ENCODE assay signal across 8 cellular contexts in genomic region chr14:21309238-21309636, GRCh38. TPM values are rescaled to one million over a fixed set of nuclear protein-coding genes. Genes with fewer than 3 reads are reported as not detected.
DNase-seq lines count a peak whose midpoint lies in the region; ATAC-seq, FAIRE-seq and TF ChIP-seq lines count a peak whose summit lies in the region.

No MANE protein-coding gene starts in this region.

- intact Hi-C loops in PC-3 (cut with micrococcal nuclease) (no loop called here), endothelial cell of umbilical vein (cut with micrococcal nuclease) (no loop called here)

- H3K27me3 ChIP-seq in PC-3 (ENCODE audit: low read length) (no peaks in the 10 kb centered on the region), endothelial cell of umbilical vein (ENCODE audit: control insufficient read depth in 2 of 2, insufficient read depth in 2 of 2, low read length in 2 of 2) (peaks cover 6% of the 10 kb centered on the region in 2 experiments), osteoblast (ENCODE audit: insufficient read depth, low read length) (peaks cover 30% of the 10 kb centered on the region)

- no peaks in the 10 kb centered on the region for H3K9me3 ChIP-seq in PC-3 (ENCODE audit: low read length)
- H3K9me3 ChIP-seq in endothelial cell of umbilical vein (replicated peaks; ENCODE audit: control insufficient read depth, insufficient read depth, low read length): no peaks in the 10 kb centered on the region
- H3K9me3 ChIP-seq in osteoblast (ENCODE audit: low read depth, low read length): no peaks in the 10 kb centered on the region

- H3F3A ChIP-seq in PC-3 (ENCODE audit: low read length, unreplicated experiment): no peaks in the 10 kb centered on the region

- no peak for FAIRE-seq in endothelial cell of umbilical vein (lab: Jason Lieb, UNC)

- H4K20me1 ChIP-seq in PC-3 (ENCODE audit: low read length) (no peaks in the 10 kb centered on the region), endothelial cell of umbilical vein (replicated peaks; ENCODE audit: control insufficient read depth, extremely low read depth, insufficient read depth, low read length) (no peaks in the 10 kb centered on the region), osteoblast (ENCODE audit: insufficient read depth, low read length) (no peaks in the 10 kb centered on the region)

- CTCF ChIA-PET in PC-3 (lab: Charles Lee) (no interaction called here), endothelial cell of umbilical vein (lab: Charles Lee) (interaction anchor here (1.3 kb wide), 1 partner anchor 21 kb away, joined by 3 read pairs; no protein-coding TSS in a partner anchor)

- BruUV-seq in PC-3 (replicated peaks; lab: Mats Ljungman, UMichigan): no TSS peak
- BruUV-seq in endothelial cell of umbilical vein (replicated peaks; lab: Mats Ljungman, UMichigan): no TSS peak

- TF ChIP-seq CTCF in GM12865 (IDR thresholded peaks at IDR 0.05; ENCODE audit: insufficient read depth, low read depth, low read length, missing control alignments): no peak
- no peak for TF ChIP-seq CTCF in PC-3 (conservative IDR thresholded peaks at IDR 0.05; ENCODE audit: low read depth, low read length)
- TF ChIP-seq CTCF in endothelial cell of umbilical vein (IDR thresholded peaks at IDR 0.05; ENCODE audit: extremely low read depth in 1 of 2, insufficient read depth in 1 of 2, low read depth in 1 of 2, low read length in 2 of 2): no peak
- no peak for TF ChIP-seq CTCF in osteoblast (IDR thresholded peaks at IDR 0.05; ENCODE audit: extremely low read depth, low read depth, low read length)

- H3K27ac ChIP-seq in PC-3 (ENCODE audit: low read length) (peak overlapping the region; percentile 28), endothelial cell of umbilical vein (ENCODE audit: insufficient read depth, low read depth, low read length) (no peak overlapping the region), osteoblast (ENCODE audit: low read depth, low read length) (no peak overlapping the region)

- H3K4me3 ChIP-seq in GM12865 (ENCODE audit: low read depth, low read length) (peak overlapping the region; percentile 48), PC-3 (ENCODE audit: low read length) (no peak overlapping the region; the same call in 1 of the 2 replicates), endothelial cell of umbilical vein (replicated peaks in 1 of 3; ENCODE audit: insufficient read depth in 1 of 3, low read depth in 1 of 3, low read length in 3 of 3) (peak overlapping the region in 1 of 3 experiments; percentile 20), osteoblast (ENCODE audit: insufficient read depth, low read length) (peak overlapping the region; percentile 33)

- POLR2A ChIA-PET in PC-3 (lab: Charles Lee; ENCODE audit: unreplicated experiment) (no interaction called here), endothelial cell of umbilical vein (lab: Charles Lee) (no interaction called here)

- no peaks in the 10 kb centered on the region for H3K9me1 ChIP-seq in endothelial cell of umbilical vein (replicated peaks; ENCODE audit: control insufficient read depth, extremely low read depth, insufficient read depth, low read length)

- H3K36me3 ChIP-seq in PC-3 (ENCODE audit: low read depth, low read length) (no peaks in the 10 kb centered on the region), endothelial cell of umbilical vein (ENCODE audit: control insufficient read depth in 2 of 2, extremely low read depth in 1 of 2, insufficient read depth in 2 of 2, low read length in 2 of 2) (no peaks in the 10 kb centered on the region), osteoblast (ENCODE audit: insufficient read depth, low read length) (no peaks in the 10 kb centered on the region)

- no peak for DNase-seq in GM12865 (ENCODE audit: low read depth)
- DNase-seq in PC-3: no peak
- no peak for DNase-seq in endothelial cell of umbilical vein (ENCODE audit: low read depth, low spot score)
- no peak for DNase-seq in osteoblast (ENCODE audit: insufficient read length, low spot score, missing footprints)

- ATAC-seq in PC-3: no peak
- ATAC-seq in HG03159 (IDR thresholded peaks at IDR 0.05; ENCODE audit: unreplicated experiment): no peak
- ATAC-seq in GM19463 (IDR thresholded peaks at IDR 0.05; ENCODE audit: unreplicated experiment): no peak
- no peak for ATAC-seq in HG02623 (IDR thresholded peaks at IDR 0.05; ENCODE audit: unreplicated experiment)
- ATAC-seq in HG03432 (IDR thresholded peaks at IDR 0.05; ENCODE audit: unreplicated experiment): no peak

- H2AFZ ChIP-seq in PC-3 (ENCODE audit: low read length): peak overlapping the region; percentile 78
- H2AFZ ChIP-seq in endothelial cell of umbilical vein (ENCODE audit: low read depth, low read length): peak overlapping the region; percentile 73
- H2AFZ ChIP-seq in osteoblast (ENCODE audit: low read length): peak overlapping the region; percentile 63

- H3K9ac ChIP-seq in PC-3 (ENCODE audit: low read length): peak overlapping the region; percentile 39
- H3K9ac ChIP-seq in endothelial cell of umbilical vein (replicated peaks; ENCODE audit: extremely low read depth, insufficient read depth, low read length): no peak overlapping the region

- no peak for TF ChIP-seq POLR2A in endothelial cell of umbilical vein (IDR thresholded peaks at IDR 0.05; ENCODE audit: low read depth, low read length)

- no peaks in the 10 kb centered on the region for H3K79me2 ChIP-seq in PC-3 (ENCODE audit: low read length)
- H3K79me2 ChIP-seq in endothelial cell of umbilical vein (ENCODE audit: control insufficient read depth, insufficient read depth, low read length): no peaks in the 10 kb centered on the region
- H3K79me2 ChIP-seq in osteoblast (ENCODE audit: insufficient read depth, low read length): no peaks in the 10 kb centered on the region

- H3K9me2 ChIP-seq in PC-3 (replicated peaks; ENCODE audit: low read length): no peaks in the 10 kb centered on the region

- dilution Hi-C loops in endothelial cell of umbilical vein (cut with MboI; ENCODE audit: extremely low pct_ligation_motif_present, low sequenced_read_pairs): no loop called here

- peaks cover 15% of the 10 kb centered on the region for H3K4me1 ChIP-seq in PC-3 (ENCODE audit: insufficient read depth, low read length)
- H3K4me1 ChIP-seq in endothelial cell of umbilical vein (ENCODE audit: control insufficient read depth, extremely low read depth, insufficient read depth, low read length): no peaks in the 10 kb centered on the region
- H3K4me1 ChIP-seq in osteoblast (ENCODE audit: insufficient read depth, low read length): no peaks in the 10 kb centered on the region

- H3K4me2 ChIP-seq in PC-3 (ENCODE audit: low read length) (peak overlapping the region; percentile 36), endothelial cell of umbilical vein (ENCODE audit: insufficient read depth, low read length) (peak overlapping the region; percentile 63), osteoblast (ENCODE audit: insufficient read depth, low read length) (peak overlapping the region; percentile 64)

TF ChIP-seq in endothelial cell of umbilical vein, 7 proteins besides CTCF, POLR2A, EP300 and RAD21:
- no peak for TF ChIP-seq JUN (IDR thresholded peaks at IDR 0.05; ENCODE audit: borderline replicate concordance, insufficient read depth, insufficient read length, low read depth)
- TF ChIP-seq, protein P1, sequence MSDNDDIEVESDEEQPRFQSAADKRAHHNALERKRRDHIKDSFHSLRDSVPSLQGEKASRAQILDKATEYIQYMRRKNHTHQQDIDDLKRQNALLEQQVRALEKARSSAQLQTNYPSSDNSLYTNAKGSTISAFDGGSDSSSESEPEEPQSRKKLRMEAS (IDR thresholded peaks at IDR 0.05; ENCODE audit: insufficient read depth, insufficient read length): no peak
- no peak for TF ChIP-seq FOS (IDR thresholded peaks at IDR 0.05; ENCODE audit: borderline replicate concordance, insufficient read depth, low read length)

RNA-seq across cellular contexts. Expression of gene RPGRIP1, which starts 29.4 kb away (rescaled TPM):
- total RNA-seq in PC-3 (2014; rRNA removed): 0.33 TPM in 1 of 2 replicates, not detected in the other
- not detected in 2 replicates for total RNA-seq in endothelial cell of umbilical vein
- polyA plus RNA-seq in endothelial cell of umbilical vein: not detected in 2 replicates
- polyA plus RNA-seq in endothelial cell of umbilical vein (2011; cell fraction: cytosol; rRNA removed): not detected in 2 replicates
- polyA plus RNA-seq in endothelial cell of umbilical vein (2011; cell fraction: nucleus; rRNA removed): not detected in 2 replicates
- 0.10 TPM in 1 of 2 replicates, not detected in the other for polyA plus RNA-seq in endothelial cell of umbilical vein (2012)
- polyA minus RNA-seq in endothelial cell of umbilical vein: not detected in 2 replicates
- polyA minus RNA-seq in endothelial cell of umbilical vein (2011; cell fraction: cytosol; rRNA and poly(A)+ RNA removed): not detected
- polyA minus RNA-seq in endothelial cell of umbilical vein (2011; cell fraction: nucleus; rRNA and poly(A)+ RNA removed): not detected in 2 replicates
- total RNA-seq in osteoblast: under 0.01 TPM in 1 of 2 replicates, not detected in the other

RNA-seq across cellular contexts. Expression of gene HNRNPC, which starts 40.0 kb away (rescaled TPM):
- total RNA-seq in PC-3 (2014; rRNA removed): 682 and 772 TPM in 2 replicates
- total RNA-seq in endothelial cell of umbilical vein: 611 and 674 TPM in 2 replicates
- polyA plus RNA-seq in endothelial cell of umbilical vein: 309 and 531 TPM in 2 replicates
- polyA plus RNA-seq in endothelial cell of umbilical vein (2011; cell fraction: cytosol; rRNA removed): 460 and 638 TPM in 2 replicates
- polyA plus RNA-seq in endothelial cell of umbilical vein (2011; cell fraction: nucleus; rRNA removed): 352 and 493 TPM in 2 replicates
- 550 and 764 TPM in 2 replicates for polyA plus RNA-seq in endothelial cell of umbilical vein (2012)
- 926 and 952 TPM in 2 replicates for polyA minus RNA-seq in endothelial cell of umbilical vein
- polyA minus RNA-seq in endothelial cell of umbilical vein (2011; cell fraction: cytosol; rRNA and poly(A)+ RNA removed): 248 TPM
- 514 and 693 TPM in 2 replicates for polyA minus RNA-seq in endothelial cell of umbilical vein (2011; cell fraction: nucleus; rRNA and poly(A)+ RNA removed)
- 402 and 446 TPM in 2 replicates for total RNA-seq in osteoblast
